ENCODE assay signal across 26 cellular contexts in genomic region chr2:74078467-74078866, GRCh38.
"Had no signal": no experiment of that assay in that cellular context is flagged by ENCODE, and none has a peak within 500 bp of the region (broad histone marks: within the 10 kb centered on the region; RNA-seq: fewer than 3 reads in every experiment).

No MANE protein-coding gene starts in this region.

- H3K4me3 Mint-ChIP-seq: immature natural killer cell; naive thymus-derived CD8-positive, alpha-beta T cell; nephron; neural crest cell; stimulated activated memory B cell treated with anti-CD40 and anti-IgM and Interleukin-4, amounts not matched to agents 10 μg/mL and 1 μg/mL and 100 μg/mL, for 72 hours; stimulated activated naive CD8-positive, alpha-beta T cell treated with anti-CD3 and anti-CD28 coated beads, Interleukin-15, amount 100 ng/mL, for 72 hours; type B pancreatic cell had no signal

- ATAC-seq: left colon; left lung; lower lobe of right lung; naive thymus-derived CD8-positive, alpha-beta T cell; pancreas; right cardiac atrium; stimulated activated memory B cell treated with anti-CD40 and anti-IgM and Interleukin-4, amounts not matched to agents 10 μg/mL and 1 μg/mL and 100 μg/mL, for 72 hours; stimulated activated naive CD8-positive, alpha-beta T cell treated with anti-CD3 and anti-CD28 coated beads, Interleukin-15, amount 100 ng/mL, for 72 hours had no signal

- DNase-seq: hypothalamus; immature natural killer cell; kidney; left colon; left lung; lower lobe of right lung; mammary epithelial cell; mesenchymal stem cell; naive thymus-derived CD8-positive, alpha-beta T cell; nucleus accumbens; pancreas; posterior cingulate gyrus; retina; right cardiac atrium; small intestine; spleen; stimulated activated CD4-positive, alpha-beta T cell treated with anti-CD3 and anti-CD28 coated beads, Interleukin-4, amount 100 ng/mL, for 24 hours; stimulated activated naive CD4-positive, alpha-beta T cell treated with Interleukin-2 at 50 U/mL for 16 hours; stimulated activated naive CD8-positive, alpha-beta T cell treated with anti-CD3 and anti-CD28 coated beads, Interleukin-15, amount 100 ng/mL, for 72 hours; uterus had no signal

- H3K27me3 Mint-ChIP-seq: naive thymus-derived CD8-positive, alpha-beta T cell; stimulated activated memory B cell treated with anti-CD40 and anti-IgM and Interleukin-4, amounts not matched to agents 10 μg/mL and 1 μg/mL and 100 μg/mL, for 72 hours; stimulated activated naive CD8-positive, alpha-beta T cell treated with anti-CD3 and anti-CD28 coated beads, Interleukin-15, amount 100 ng/mL, for 72 hours; type B pancreatic cell had no signal

- H3K27ac Mint-ChIP-seq: immature natural killer cell; stimulated activated memory B cell treated with anti-CD40 and anti-IgM and Interleukin-4, amounts not matched to agents 10 μg/mL and 1 μg/mL and 100 μg/mL, for 72 hours had no signal

- H3K4me3 ChIP-seq: left lung, lower lobe of right lung, pancreas, prostate gland, spleen, tibial nerve, uterus had no signal

- H3K27me3 ChIP-seq: left lung, pancreas, spleen, tibial nerve, uterus had no signal

- H3K36me3 ChIP-seq: uterus had no signal

- H3K27ac ChIP-seq: left lung, lower lobe of right lung, pancreas, prostate gland, spleen, tibial nerve, uterus had no signal

- H3K9me3 Mint-ChIP-seq: immature natural killer cell; naive thymus-derived CD8-positive, alpha-beta T cell; nephron; neural crest cell; stimulated activated memory B cell treated with anti-CD40 and anti-IgM and Interleukin-4, amounts not matched to agents 10 μg/mL and 1 μg/mL and 100 μg/mL, for 72 hours; stimulated activated naive CD8-positive, alpha-beta T cell treated with anti-CD3 and anti-CD28 coated beads, Interleukin-15, amount 100 ng/mL, for 72 hours; type B pancreatic cell had no signal

- H3K4me1 ChIP-seq: pancreas, prostate gland, uterus had no signal

- H3K9me3 ChIP-seq: left lung, lower lobe of right lung, pancreas, prostate gland, spleen, tibial nerve, uterus had no signal
